9 cellular contexts compared by ENCODE assay signal in the genomic region with DNA sequence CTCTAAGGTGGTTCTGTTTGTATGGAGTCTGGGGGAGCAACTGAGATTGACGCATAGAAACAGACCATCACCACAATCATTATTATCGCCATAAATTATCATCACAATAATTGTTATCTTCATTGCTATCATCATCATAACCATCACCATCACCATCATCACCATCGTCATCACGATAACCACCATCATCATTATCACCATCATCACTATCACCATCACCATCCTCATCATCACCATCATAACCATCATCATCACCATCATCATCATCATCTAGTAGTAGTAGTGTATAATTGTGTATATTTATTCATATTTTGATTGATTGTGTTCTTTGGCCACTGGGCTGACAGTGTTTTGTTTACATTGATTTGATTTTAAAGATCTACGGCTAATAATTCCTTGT.
"Had no signal": no experiment of that assay in that cellular context is flagged by ENCODE, and none has a peak within 500 bp of the region (broad histone marks: within the 10 kb centered on the region; RNA-seq: fewer than 3 reads in every experiment).

No MANE protein-coding gene starts in this region.

- H3K4me2 ChIP-seq: GM23338 had no signal

- DNase-seq: H9, HCEC 1CT, HFFc6, IMR-90, KG1 had no signal

- ATAC-seq: GM23338, K562 had no signal

- H3K4me3 ChIP-seq: GM23338, K562 had no signal

- FAIRE-seq: H1, H54, K562 had no signal
